Comparison of ENCODE assay signal across 1 cellular context in genomic region chr16:46737621-46738214, GRCh38.
TF ChIP-seq lines count a peak whose summit lies in the region.

No MANE protein-coding gene starts in this region.

TF ChIP-seq in H1, 55 proteins besides CTCF, POLR2A, EP300 and RAD21:
- TF ChIP-seq ATF3 (IDR thresholded peaks at IDR 0.05; ENCODE audit: insufficient read depth, low read depth, low read length): no peak
- no peak for TF ChIP-seq ZNF274 (IDR thresholded peaks at IDR 0.05; ENCODE audit: borderline replicate concordance, extremely low read depth, low read length)
